In the genomic region with DNA sequence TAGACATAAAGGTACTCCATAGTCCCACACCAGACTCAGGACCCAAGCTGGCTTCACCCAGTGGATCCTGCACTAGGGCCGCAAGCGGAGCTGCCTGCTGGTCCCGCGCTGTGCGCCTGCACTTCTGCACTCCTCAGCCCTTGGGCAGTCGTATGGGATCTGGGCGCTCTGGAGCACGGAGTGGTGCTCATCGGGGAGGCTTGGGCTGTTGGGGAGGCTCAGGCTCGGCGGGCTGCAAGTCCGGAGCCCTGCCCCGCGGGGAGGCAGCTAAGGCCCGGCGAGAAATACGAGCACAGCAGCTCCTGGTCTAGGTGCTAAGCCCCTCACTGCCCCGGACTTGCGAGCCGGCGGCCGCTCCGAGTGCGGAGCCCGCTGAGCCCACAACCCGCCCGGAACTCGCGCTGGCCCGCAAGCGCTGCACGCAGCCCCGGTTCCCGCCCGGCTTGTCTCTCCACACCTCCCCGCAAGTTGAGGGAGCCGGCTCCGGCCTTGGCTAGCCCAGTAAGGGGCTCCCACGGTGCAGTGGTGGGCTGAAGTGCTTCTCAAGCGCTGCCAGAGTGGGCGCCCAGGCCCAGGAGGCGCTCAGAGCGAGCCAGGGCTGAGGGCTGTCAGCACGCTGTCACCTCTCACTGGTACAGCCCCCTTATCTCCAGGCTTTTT, we compare ENCODE assay signal across 1 cellular context.
TF ChIP-seq lines count a peak whose summit lies in the region.

No MANE protein-coding gene starts in this region.

TF ChIP-seq in K562, 482 proteins besides CTCF, POLR2A, EP300 and RAD21:
- TF ChIP-seq, protein P1, sequence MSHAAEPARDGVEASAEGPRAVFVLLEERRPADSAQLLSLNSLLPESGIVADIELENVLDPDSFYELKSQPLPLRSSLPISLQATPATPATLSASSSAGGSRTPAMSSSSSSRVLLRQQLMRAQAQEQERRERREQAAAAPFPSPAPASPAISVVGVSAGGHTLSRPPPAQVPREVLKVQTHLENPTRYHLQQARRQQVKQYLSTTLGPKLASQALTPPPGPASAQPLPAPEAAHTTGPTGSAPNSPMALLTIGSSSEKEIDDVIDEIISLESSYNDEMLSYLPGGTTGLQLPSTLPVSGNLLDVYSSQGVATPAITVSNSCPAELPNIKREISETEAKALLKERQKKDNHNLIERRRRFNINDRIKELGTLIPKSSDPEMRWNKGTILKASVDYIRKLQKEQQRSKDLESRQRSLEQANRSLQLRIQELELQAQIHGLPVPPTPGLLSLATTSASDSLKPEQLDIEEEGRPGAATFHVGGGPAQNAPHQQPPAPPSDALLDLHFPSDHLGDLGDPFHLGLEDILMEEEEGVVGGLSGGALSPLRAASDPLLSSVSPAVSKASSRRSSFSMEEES (CRISPR knock-in tag; IDR thresholded peaks at IDR 0.05), result no peak
- TF ChIP-seq HNRNPUL1 (IDR thresholded peaks at IDR 0.05; ENCODE audit: low read length), result no peak
- peak; percentile 32; the same call in 1 of the 2 replicates for TF ChIP-seq ZBTB33 (CRISPR knock-in tag; IDR thresholded peaks at IDR 0.05)
- no peak for TF ChIP-seq ZFP36 (IDR thresholded peaks at IDR 0.05; ENCODE audit: low read depth, low read length, partially characterized antibody)
